13 cellular contexts compared by ENCODE assay signal in genomic region chr2:215900865-215901264, GRCh38.
DNase-seq lines count a peak whose midpoint lies in the region; ATAC-seq and TF ChIP-seq lines count a peak whose summit lies in the region.
"Had no signal": no experiment of that assay in that cellular context is flagged by ENCODE, and none has a peak within 500 bp of the region (broad histone marks: within the 10 kb centered on the region; RNA-seq: fewer than 3 reads in every experiment).

No MANE protein-coding gene starts in this region.

- CTCF ChIA-PET in GM10248 (lab: Yijun Ruan, JAX) (interaction anchor here (0.7 kb wide), 1 partner anchor 13 kb away, joined by 3 read pairs; no protein-coding TSS in a partner anchor), WTC11 (lab: Charles Lee) (no interaction called here)

- peaks cover 4% of the 10 kb centered on the region; the same call in 1 of the 2 replicates for H3K4me1 Mint-ChIP-seq in WTC11

- peaks cover 11% of the 10 kb centered on the region for H3K36me3 Mint-ChIP-seq in WTC11

- H3K4me1 ChIP-seq in OCI-LY3 (ENCODE audit: low read length) = peaks cover 61% of the 10 kb centered on the region
- H3K4me1 ChIP-seq in SJCRH30 = no peaks in the 10 kb centered on the region

- H3K79me2 ChIP-seq in OCI-LY3 (ENCODE audit: low read length) = no peaks in the 10 kb centered on the region

- no peak overlapping the region for H3K27ac Mint-ChIP-seq in WTC11

- H3K27ac ChIP-seq in OCI-LY3 (ENCODE audit: low read length) (peak overlapping the region; percentile 76), SJCRH30 (no peak overlapping the region)

- ATAC-seq in GM19468 (IDR thresholded peaks at IDR 0.05; ENCODE audit: extremely low read depth, unreplicated experiment) (peak; percentile 47), HG03045 (IDR thresholded peaks at IDR 0.05; ENCODE audit: unreplicated experiment) (peak; percentile 65), WTC11 (no peak)
- ATAC-seq: activated T-cell treated with anti-CD3 and anti-CD28 coated beads, Interleukin-2, amount 50 U/mL, for 4 hours had no signal

- no peaks in the 10 kb centered on the region for H3K27me3 ChIP-seq in OCI-LY3 (ENCODE audit: low read depth, low read length)
- no peaks in the 10 kb centered on the region for H3K27me3 ChIP-seq in SJCRH30

- H3K9me3 Mint-ChIP-seq in WTC11 = peaks cover 10% of the 10 kb centered on the region
- H3K9me3 Mint-ChIP-seq: activated T-cell treated with anti-CD3 and anti-CD28 coated beads, Interleukin-2, amount 50 U/mL, for 4 hours had no signal

- H3K27me3 Mint-ChIP-seq in WTC11 (ENCODE audit: low read depth) = peaks cover 6% of the 10 kb centered on the region

- peak overlapping the region; percentile 43 for H3K9ac ChIP-seq in OCI-LY3 (ENCODE audit: low read length)

- H2AFZ ChIP-seq in OCI-LY3 (ENCODE audit: low read depth, low read length) = no peak overlapping the region

- H3K9me3 ChIP-seq in OCI-LY3 (ENCODE audit: insufficient read depth, low read length) (no peaks in the 10 kb centered on the region), SJCRH30 (replicated peaks) (no peaks in the 10 kb centered on the region)

- H3K4me3 Mint-ChIP-seq in WTC11 = no peak overlapping the region
- H3K4me3 Mint-ChIP-seq: activated T-cell treated with anti-CD3 and anti-CD28 coated beads, Interleukin-2, amount 50 U/mL, for 4 hours had no signal

- POLR2A ChIA-PET in GM10248 (lab: Yijun Ruan, JAX) = no interaction called here
- POLR2A ChIA-PET in WTC11 (lab: Charles Lee) = no interaction called here

- H3K36me3 ChIP-seq in OCI-LY3 (replicated peaks; ENCODE audit: low read depth, low read length) (no peaks in the 10 kb centered on the region), SJCRH30 (no peaks in the 10 kb centered on the region)

- TF ChIP-seq CTCF in GM10248 (IDR thresholded peaks at IDR 0.05; ENCODE audit: control extremely low read depth, extremely low read depth, low read depth, missing control alignments) (no peak), OCI-LY3 (IDR thresholded peaks at IDR 0.05; ENCODE audit: low read depth, low read length) (no peak), WTC11 (IDR thresholded peaks at IDR 0.05) (no peak)

- no peaks in the 10 kb centered on the region for H4K20me1 ChIP-seq in OCI-LY3 (ENCODE audit: insufficient read depth, low read length)

- 0 out of 2 replicates have a peak overlapping the region, but pooled peaks have one; percentile 20 for H3K4me3 ChIP-seq in OCI-LY3 (ENCODE audit: low read length)
- H3K4me3 ChIP-seq in SJCRH30 = no peak overlapping the region

- DNase-seq in GM10248 (ENCODE audit: extremely low spot score) (peak; percentile 31), WTC11 (ENCODE audit: low spot score) (no peak), C1 segment of cervical spinal cord (lab: John Stamatoyannopoulos, UW) (no peak), COLO829 (ENCODE audit: low spot score) (no peak), SJCRH30 (no peak)
- DNase-seq: activated T-cell treated with anti-CD3 and anti-CD28 coated beads, Interleukin-2, amount 50 U/mL, for 4 hours; GF-D8; H7; NK-92 treated with Interleukin-12 subunit alpha and Interleukin-12 subunit beta, amount 100 ng/mL, for 24 hours; occipital lobe had no signal

- peak overlapping the region; percentile 62 for H3K4me2 ChIP-seq in OCI-LY3 (ENCODE audit: low read length)

TF ChIP-seq in WTC11, 78 proteins besides CTCF, POLR2A, EP300 and RAD21:
- no peak for TF ChIP-seq AR (CRISPR knock-in tag; IDR thresholded peaks at IDR 0.05)
- TF ChIP-seq ZNF671 (CRISPR knock-in tag; IDR thresholded peaks at IDR 0.05) = no peak
- TF ChIP-seq E2F1 (CRISPR knock-in tag; IDR thresholded peaks at IDR 0.05) = no peak
